Comparison of ENCODE assay signal across 11 cellular contexts in the genomic region with DNA sequence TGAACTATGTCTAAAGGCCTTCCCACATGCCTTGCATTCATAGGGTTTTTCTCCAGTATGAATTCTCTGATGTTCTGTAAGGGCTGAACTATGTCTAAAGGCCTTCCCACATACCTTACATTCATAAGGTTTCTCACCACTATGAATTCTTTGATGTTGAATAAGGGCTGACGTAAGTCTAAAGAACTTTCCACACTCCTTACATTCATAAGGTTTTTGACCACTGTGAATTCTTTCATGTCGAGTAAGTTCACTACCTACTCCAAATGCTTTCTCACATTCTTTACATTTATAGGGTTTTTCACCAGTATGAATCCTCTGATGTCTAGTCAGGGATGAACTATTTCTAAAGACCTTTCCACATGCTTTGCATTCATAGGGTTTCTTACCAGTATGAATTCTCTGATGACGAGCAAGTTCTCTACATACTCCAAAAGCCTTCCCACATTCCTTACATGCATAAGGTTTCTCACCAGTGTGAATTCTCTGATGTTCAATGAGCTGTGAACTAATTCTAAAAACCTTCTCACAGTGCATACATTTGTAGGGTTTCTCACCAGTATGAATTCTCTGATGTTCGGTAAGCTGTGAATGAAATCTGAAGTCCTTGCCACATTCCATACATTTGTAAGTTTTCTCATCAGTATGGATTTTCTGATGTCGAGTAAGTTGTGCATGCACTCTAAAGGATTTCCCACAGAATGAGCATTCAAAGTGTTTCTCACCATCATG. TPM values are rescaled to one million over a fixed set of nuclear protein-coding genes. Genes with fewer than 3 reads are reported as not detected.
DNase-seq lines count a peak whose midpoint lies in the region; ATAC-seq and TF ChIP-seq lines count a peak whose summit lies in the region.
"Had no signal": no experiment of that assay in that cellular context is flagged by ENCODE, and none has a peak within 500 bp of the region (broad histone marks: within the 10 kb centered on the region; RNA-seq: fewer than 3 reads in every experiment).

No MANE protein-coding gene starts in this region.

- H3K4me3 ChIP-seq in NB4 (ENCODE audit: low read depth, low read length) (no peak overlapping the region), cardiac fibroblast (replicated peaks in 1 of 2; ENCODE audit: low read depth in 2 of 2, low read length in 2 of 2) (no peak overlapping the region), mesenchymal stem cell (ENCODE audit: insufficient read depth in 1 of 2, low read depth in 1 of 2, low read length in 2 of 2) (peak overlapping the region in 1 of 2 experiments; percentile 48)
- H3K4me3 ChIP-seq: dorsolateral prefrontal cortex had no signal

- DNase-seq in NCI-H1694 treated with DMSO at 0.1 percent for 48 hours (lab: John Stamatoyannopoulos, UW) (peak; percentile 1), NCI-H1694 (lab: John Stamatoyannopoulos, UW) (no peak), NB4 (ENCODE audit: low read depth) (peak; percentile 15), cardiac fibroblast (ENCODE audit: low read depth in 2 of 2) (peak; percentile 5 to 37), mesenchymal stem cell (peak; percentile 33), midbrain (lab: John Stamatoyannopoulos, UW) (no peak)
- no peak for DNase-seq in activated T-cell treated with anti-CD3 and anti-CD28 coated beads, Interleukin-2, amount 50 U/mL, for 48 hours
- DNase-seq: CD8-positive, alpha-beta memory T cell; dorsolateral prefrontal cortex had no signal

- no peak overlapping the region for H3K4ac ChIP-seq in mesenchymal stem cell (ENCODE audit: low read depth in 1 of 2, low read length in 2 of 2)

- no peak for TF ChIP-seq POLR2A in NB4 (IDR thresholded peaks at IDR 0.05; ENCODE audit: extremely low read depth, insufficient read length)

- TF ChIP-seq CTCF in NB4 (IDR thresholded peaks at IDR 0.05; ENCODE audit: low read depth, low read length): no peak
- TF ChIP-seq CTCF in cardiac fibroblast (IDR thresholded peaks at IDR 0.05; ENCODE audit: low read depth, low read length): no peak

- no peak overlapping the region for H3K14ac ChIP-seq in mesenchymal stem cell (ENCODE audit: low read length in 2 of 2)

- no peak overlapping the region for H2AFZ ChIP-seq in mesenchymal stem cell (ENCODE audit: low read depth, low read length)

- no peak overlapping the region for H2AK5ac ChIP-seq in mesenchymal stem cell (ENCODE audit: low read length, severe bottlenecking)

- no peak overlapping the region for H3K4me2 ChIP-seq in mesenchymal stem cell (ENCODE audit: low read length, poor library complexity, severe bottlenecking)

- peaks cover 2% of the 10 kb centered on the region for H3K79me1 ChIP-seq in mesenchymal stem cell (replicated peaks; ENCODE audit: low read length, poor library complexity, severe bottlenecking)

- no peaks in the 10 kb centered on the region for H3K27me3 ChIP-seq in mesenchymal stem cell (ENCODE audit: control insufficient read depth in 1 of 2, insufficient read depth in 1 of 2, low read length in 2 of 2)
- H3K27me3 ChIP-seq: foreskin keratinocyte had no signal

- no peak overlapping the region for H2BK5ac ChIP-seq in mesenchymal stem cell (ENCODE audit: low read depth, low read length, poor library complexity, severe bottlenecking)

- ATAC-seq in GM21447 (IDR thresholded peaks at IDR 0.05; ENCODE audit: unreplicated experiment): no peak
- ATAC-seq: foreskin keratinocyte had no signal

- no peak overlapping the region for H4K8ac ChIP-seq in mesenchymal stem cell (ENCODE audit: low read length)

- 98% methylated on average over 3 of the region's 5 CpGs for WGBS in mesenchymal stem cell

- no peak overlapping the region for H4K91ac ChIP-seq in mesenchymal stem cell (ENCODE audit: low read length)

- H3K9me3 ChIP-seq in mesenchymal stem cell (ENCODE audit: control insufficient read depth, low read length): peaks cover 100% of the 10 kb centered on the region

- peaks cover 17 to 94% of the 10 kb centered on the region in 2 experiments for H3K36me3 ChIP-seq in mesenchymal stem cell (ENCODE audit: control insufficient read depth in 1 of 2, insufficient read depth in 2 of 2, low read depth in 1 of 2, low read length in 2 of 2)

- no peaks in the 10 kb centered on the region for H3K4me1 ChIP-seq in mesenchymal stem cell (ENCODE audit: control insufficient read depth, insufficient read depth, low read depth, low read length)
- H3K4me1 ChIP-seq: foreskin keratinocyte had no signal

- H3K18ac ChIP-seq in mesenchymal stem cell (ENCODE audit: low read depth in 1 of 2, low read length in 2 of 2): no peak overlapping the region

- no peak overlapping the region for H2BK120ac ChIP-seq in mesenchymal stem cell (ENCODE audit: low read depth, low read length)

- no peak overlapping the region for H3K9ac ChIP-seq in mesenchymal stem cell (ENCODE audit: low read length)

- H3K27ac ChIP-seq in mesenchymal stem cell (ENCODE audit: low read length, poor library complexity, severe bottlenecking): no peak overlapping the region
- H3K27ac ChIP-seq: dorsolateral prefrontal cortex, foreskin keratinocyte had no signal

- no peak overlapping the region for H2BK15ac ChIP-seq in mesenchymal stem cell (ENCODE audit: low read depth, poor library complexity, severe bottlenecking)

- no peak overlapping the region for H2BK12ac ChIP-seq in mesenchymal stem cell (ENCODE audit: low read length in 2 of 2)

- H3K23ac ChIP-seq in mesenchymal stem cell (ENCODE audit: low read length in 2 of 2): no peak overlapping the region

RNA-seq across cellular contexts. Expression of gene ZNF260, which starts 19.1 kb away (rescaled TPM):
- polyA plus RNA-seq in mesenchymal stem cell (2013, experiment 1 of 2): 9.6 TPM
- polyA plus RNA-seq in mesenchymal stem cell (2013, experiment 2 of 2): 9.5 TPM

RNA-seq across cellular contexts. Expression of gene ZNF529, which starts 25.9 kb away (rescaled TPM):
- polyA plus RNA-seq in mesenchymal stem cell (2013, experiment 1 of 2): 4.2 TPM
- 4.4 TPM for polyA plus RNA-seq in mesenchymal stem cell (2013, experiment 2 of 2)

RNA-seq across cellular contexts. Expression of gene ZNF566, which starts 57.8 kb away (rescaled TPM):
- polyA plus RNA-seq in mesenchymal stem cell (2013, experiment 1 of 2): 3.2 TPM
- 3.8 TPM for polyA plus RNA-seq in mesenchymal stem cell (2013, experiment 2 of 2)

RNA-seq across cellular contexts. Expression of gene ZNF382, which starts 57.9 kb away (rescaled TPM):
- polyA plus RNA-seq in mesenchymal stem cell (2013, experiment 1 of 2): 3.4 TPM
- polyA plus RNA-seq in mesenchymal stem cell (2013, experiment 2 of 2): 3.7 TPM

Comparison
In these comparisons a context has a peak if more than half of its experiments do, and no peak if none do; other contexts are left out.
1. DNase-seq: peak in NCI-H1694 treated with DMSO at 0.1 percent for 48 hours (single experiment), NB4 (single experiment), cardiac fibroblast (2 of 2) and mesenchymal stem cell (single experiment); none in NCI-H1694 (single experiment), activated T-cell treated with anti-CD3 and anti-CD28 coated beads, Interleukin-2, amount 50 U/mL, for 48 hours (0 of 2) and midbrain (single experiment).